Comparison of ENCODE assay signal across 24 cellular contexts in genomic region chr4:77500801-77501200, GRCh38.
"Had no signal": no experiment of that assay in that cellular context is flagged by ENCODE, and none has a peak within 500 bp of the region (broad histone marks: within the 10 kb centered on the region; RNA-seq: fewer than 3 reads in every experiment).

No MANE protein-coding gene starts in this region.

- FAIRE-seq: endometrium, frontal cortex had no signal

- H3K27ac Mint-ChIP-seq: activated CD4-positive, alpha-beta T cell treated with anti-CD3 and anti-CD28 coated beads, Interleukin-2, amount 10 ng/mL, durations not matched to agents 24 days and 14 days; activated CD8-positive, alpha-beta T cell treated with anti-CD3 and anti-CD28 coated beads for 36 hours; activated naive CD4-positive, alpha-beta T cell treated with anti-CD3 and anti-CD28 coated beads for 36 hours; activated T-cell treated with anti-CD3 and anti-CD28 coated beads, Interleukin-2, amount 50 U/mL, for 24 hours; progenitor cell of endocrine pancreas had no signal

- H3K27me3 ChIP-seq: breast epithelium, tibial artery, uterus had no signal

- H3K4me3 ChIP-seq: breast epithelium, left ventricle myocardium inferior, tibial artery, uterus had no signal

- ATAC-seq: activated CD8-positive, alpha-beta T cell treated with anti-CD3 and anti-CD28 coated beads for 36 hours had no signal

- H3K27ac ChIP-seq: breast epithelium, left ventricle myocardium inferior, tibial artery, uterus had no signal

- H3K36me3 ChIP-seq: breast epithelium, left ventricle myocardium inferior, tibial artery, uterus had no signal

- H3K4me1 ChIP-seq: breast epithelium, left ventricle myocardium inferior, tibial artery, uterus had no signal

- DNase-seq: activated CD4-positive, alpha-beta T cell treated with anti-CD3 and anti-CD28 coated beads, Interleukin-2, amount 10 ng/mL, durations not matched to agents 24 days and 14 days; activated CD4-positive, CD25-positive, alpha-beta regulatory T cell; activated CD8-positive, alpha-beta T cell treated with anti-CD3 and anti-CD28 coated beads for 36 hours; activated naive CD4-positive, alpha-beta T cell treated with anti-CD3 and anti-CD28 coated beads for 36 hours; activated T-cell treated with anti-CD3 and anti-CD28 coated beads, Interleukin-2, amount 50 U/mL, for 24 hours; anterior cingulate cortex; cerebellar nuclear complex; cortex of kidney; erythroblast; head of caudate nucleus; left ventricle myocardium inferior; mammary epithelial cell; occipital lobe; stimulated activated CD4-positive, alpha-beta T cell treated with anti-CD3 and anti-CD28 coated beads, Interleukin-12 subunit alpha, Interleukin-12 subunit beta, amount 100 ng/mL, for 4 hours; stimulated activated CD4-positive, alpha-beta T cell treated with anti-CD3 and anti-CD28 coated beads, Interleukin-1b, Interleukin-23, amount 100 ng/mL, for 48 hours; stimulated activated naive CD4-positive, alpha-beta T cell treated with Interleukin-2 at 50 U/mL for 16 hours; substantia nigra; T-helper 9 cell; tibial artery; uterus had no signal

- H3K9me3 ChIP-seq: breast epithelium, left ventricle myocardium inferior, tibial artery, uterus had no signal

- H3K4me3 Mint-ChIP-seq: activated CD4-positive, alpha-beta T cell treated with anti-CD3 and anti-CD28 coated beads, Interleukin-2, amount 10 ng/mL, durations not matched to agents 24 days and 14 days; activated CD8-positive, alpha-beta T cell treated with anti-CD3 and anti-CD28 coated beads for 36 hours; activated naive CD4-positive, alpha-beta T cell treated with anti-CD3 and anti-CD28 coated beads for 36 hours; activated T-cell treated with anti-CD3 and anti-CD28 coated beads, Interleukin-2, amount 50 U/mL, for 24 hours had no signal

- H3K4me1 Mint-ChIP-seq: activated CD4-positive, alpha-beta T cell treated with anti-CD3 and anti-CD28 coated beads, Interleukin-2, amount 10 ng/mL, durations not matched to agents 24 days and 14 days had no signal

- H3K9me3 Mint-ChIP-seq: activated CD8-positive, alpha-beta T cell treated with anti-CD3 and anti-CD28 coated beads for 36 hours; activated naive CD4-positive, alpha-beta T cell treated with anti-CD3 and anti-CD28 coated beads for 36 hours; activated T-cell treated with anti-CD3 and anti-CD28 coated beads, Interleukin-2, amount 50 U/mL, for 24 hours had no signal
